Comparison of ENCODE assay signal across 31 cellular contexts in genomic region chr20:18795366-18795765, GRCh38. TPM values are rescaled to one million over a fixed set of nuclear protein-coding genes. Genes with fewer than 3 reads are reported as not detected.
DNase-seq lines count a peak whose midpoint lies in the region; ATAC-seq and TF ChIP-seq lines count a peak whose summit lies in the region.
"Had no signal": no experiment of that assay in that cellular context is flagged by ENCODE, and none has a peak within 500 bp of the region (broad histone marks: within the 10 kb centered on the region; RNA-seq: fewer than 3 reads in every experiment).

No MANE protein-coding gene starts in this region.

- no peak for ATAC-seq in gastrocnemius medialis
- ATAC-seq: HepG2; stimulated activated naive B cell treated with anti-CD40 and anti-IgM and Interleukin-4, amounts not matched to agents 10 μg/mL and 1 μg/mL and 100 μg/mL, for 72 hours had no signal

- peaks cover 3% of the 10 kb centered on the region for H3K36me3 Mint-ChIP-seq in activated naive CD4-positive, alpha-beta T cell treated with anti-CD3 and anti-CD28 coated beads, Interleukin-2, amount 10 ng/mL, durations not matched to agents 7 days and 5 days
- peaks cover 6% of the 10 kb centered on the region for H3K36me3 Mint-ChIP-seq in activated naive CD4-positive, alpha-beta T cell treated with anti-CD3 and anti-CD28 coated beads for 36 hours (ENCODE audit: low read depth)
- H3K36me3 Mint-ChIP-seq in endodermal cell (ENCODE audit: low read depth) (no peaks in the 10 kb centered on the region), progenitor cell of endocrine pancreas (ENCODE audit: insufficient read depth) (no peaks in the 10 kb centered on the region)
- H3K36me3 Mint-ChIP-seq in T-helper 2 cell treated with Interferon-gamma antibody and Interleukin-4, amounts not matched to agents 5 μg/mL and 100 μg/mL, for 36 hours (ENCODE audit: low read depth) = no peaks in the 10 kb centered on the region

- peak overlapping the region; percentile 84; the same call in 1 of the 2 replicates for H3K4me2 ChIP-seq in OCI-LY1 (ENCODE audit: low read length)

- H2AFZ ChIP-seq in OCI-LY1 (ENCODE audit: low read length) = no peak overlapping the region

- H3K27ac ChIP-seq in OCI-LY1 (ENCODE audit: low read depth, low read length, poor library complexity, severe bottlenecking) = no peak overlapping the region
- H3K27ac ChIP-seq in endodermal cell (ENCODE audit: low read depth, low read length) = no peak overlapping the region
- no peak overlapping the region for H3K27ac ChIP-seq in gastrocnemius medialis
- H3K27ac ChIP-seq: C4-2B, HL-60, testis had no signal

- CTCF ChIA-PET in activated naive CD4-positive, alpha-beta T cell treated with anti-CD3 and anti-CD28 coated beads, Interleukin-2, amount 10 ng/mL, durations not matched to agents 7 days and 5 days (lab: Charles Lee) = no interaction called here
- CTCF ChIA-PET in activated naive CD4-positive, alpha-beta T cell treated with anti-CD3 and anti-CD28 coated beads for 36 hours (lab: Charles Lee) = no interaction called here

- H3K27me3 ChIP-seq in OCI-LY1 (ENCODE audit: insufficient read depth, low read length) (no peaks in the 10 kb centered on the region), endodermal cell (ENCODE audit: control insufficient read depth, insufficient read depth, low read length, poor library complexity, severe bottlenecking) (peaks cover 30% of the 10 kb centered on the region), gastrocnemius medialis (no peaks in the 10 kb centered on the region)
- H3K27me3 ChIP-seq: testis, uterus had no signal

- intact Hi-C loops in activated naive CD4-positive, alpha-beta T cell treated with anti-CD3 and anti-CD28 coated beads for 36 hours (cut with micrococcal nuclease) = no loop called here
- intact Hi-C loops in gastrocnemius medialis (cut with DNase I; ENCODE audit: low total_unique reads) = loop anchor here (10.0 kb wide), 1 partner anchor 291 kb away; the partner anchor contains the start of gene SEC23B

- in situ Hi-C loops in gastrocnemius medialis (cut with MboI; ENCODE audit: low sequenced_read_pairs in 4 of 4) = loop anchor here in 3 of 4 donors (25.0 kb wide), 2 partner anchors 208 to 508 kb away; partner anchors contain the start of genes ZNF133 (in 3 of the 3) and DTD1 (in 1 of the 3)

- no peaks in the 10 kb centered on the region for H3K79me2 ChIP-seq in OCI-LY1 (ENCODE audit: insufficient read depth, low read length)

- H3F3A ChIP-seq in OCI-LY1 (ENCODE audit: insufficient read depth, low read length) = no peaks in the 10 kb centered on the region

- peaks cover 12% of the 10 kb centered on the region for H3K4me1 Mint-ChIP-seq in activated naive CD4-positive, alpha-beta T cell treated with anti-CD3 and anti-CD28 coated beads, Interleukin-2, amount 10 ng/mL, durations not matched to agents 7 days and 5 days
- peaks cover 12% of the 10 kb centered on the region for H3K4me1 Mint-ChIP-seq in activated naive CD4-positive, alpha-beta T cell treated with anti-CD3 and anti-CD28 coated beads for 36 hours (ENCODE audit: low read depth)
- peaks cover 7% of the 10 kb centered on the region for H3K4me1 Mint-ChIP-seq in endodermal cell
- peaks cover 3% of the 10 kb centered on the region for H3K4me1 Mint-ChIP-seq in progenitor cell of endocrine pancreas (ENCODE audit: low read depth)
- H3K4me1 Mint-ChIP-seq in T-helper 2 cell treated with Interferon-gamma antibody and Interleukin-4, amounts not matched to agents 5 μg/mL and 100 μg/mL, for 36 hours (ENCODE audit: low read depth) = peaks cover 11% of the 10 kb centered on the region

- 76 to 89% methylated on average over 3 to 4 of the region's 4 CpGs for WGBS in endodermal cell (ENCODE audit: insufficient coverage in 1 of 2, insufficient read length in 1 of 2), 2 experiments

- peak overlapping the region; percentile 19 for H3K27ac Mint-ChIP-seq in activated naive CD4-positive, alpha-beta T cell treated with anti-CD3 and anti-CD28 coated beads, Interleukin-2, amount 10 ng/mL, durations not matched to agents 7 days and 5 days
- H3K27ac Mint-ChIP-seq in activated naive CD4-positive, alpha-beta T cell treated with anti-CD3 and anti-CD28 coated beads for 36 hours = no peak overlapping the region
- H3K27ac Mint-ChIP-seq in endodermal cell = no peak overlapping the region
- no peak overlapping the region for H3K27ac Mint-ChIP-seq in progenitor cell of endocrine pancreas
- H3K27ac Mint-ChIP-seq in T-helper 2 cell treated with Interferon-gamma antibody and Interleukin-4, amounts not matched to agents 5 μg/mL and 100 μg/mL, for 36 hours = no peak overlapping the region

- TF ChIP-seq POLR2A in gastrocnemius medialis (IDR thresholded peaks at IDR 0.05) = no peak

- DNase-seq in activated naive CD4-positive, alpha-beta T cell treated with anti-CD3 and anti-CD28 coated beads, Interleukin-2, amount 10 ng/mL, durations not matched to agents 7 days and 5 days = no peak
- DNase-seq in activated naive CD4-positive, alpha-beta T cell treated with anti-CD3 and anti-CD28 coated beads for 36 hours = no peak
- no peak for DNase-seq in endodermal cell
- no peak for DNase-seq in progenitor cell of endocrine pancreas (ENCODE audit: low spot score, unreplicated experiment)
- no peak for DNase-seq in T-helper 2 cell treated with Interferon-gamma antibody and Interleukin-4, amounts not matched to agents 5 μg/mL and 100 μg/mL, for 36 hours (ENCODE audit: low spot score)
- no peak for DNase-seq in stimulated activated CD4-positive, alpha-beta T cell treated with anti-CD3 and anti-CD28 coated beads, Interleukin-1b, Interleukin-23, amount 100 ng/mL, for 48 hours
- no peak for DNase-seq in gastrocnemius medialis
- DNase-seq: activated CD4-positive, alpha-beta T cell treated with anti-CD3 and anti-CD28 coated beads for 4 hours; activated effector memory CD4-positive, alpha-beta T cell treated with anti-CD3 and anti-CD28 coated beads, Interleukin-2, amount 50 U/mL, for 16 hours; amniotic stem cell; DMS 273 treated with DMSO at 0.1 percent for 48 hours; kidney; NCI-H1048; NCI-H187 treated with DMSO at 0.1 percent for 48 hours; NCI-H526; retina; stimulated activated CD4-positive, alpha-beta T cell treated with anti-CD3 and anti-CD28 coated beads, Interleukin-4, amount 100 ng/mL, for 24 hours; stimulated activated naive B cell treated with anti-CD40 and anti-IgM and Interleukin-4, amounts not matched to agents 10 μg/mL and 1 μg/mL and 100 μg/mL, for 72 hours; testis; uterus had no signal

- H3K36me3 ChIP-seq in OCI-LY1 (ENCODE audit: insufficient read depth, low read length) (no peaks in the 10 kb centered on the region), endodermal cell (ENCODE audit: control insufficient read depth, insufficient read depth, low read length) (no peaks in the 10 kb centered on the region), gastrocnemius medialis (no peaks in the 10 kb centered on the region)
- H3K36me3 ChIP-seq: uterus had no signal

- TF ChIP-seq CTCF in OCI-LY1 (IDR thresholded peaks at IDR 0.05; ENCODE audit: low read length) (no peak), endodermal cell (conservative IDR thresholded peaks at IDR 0.05) (no peak), progenitor cell of endocrine pancreas (IDR thresholded peaks at IDR 0.05; ENCODE audit: unreplicated experiment) (no peak), gastrocnemius medialis (IDR thresholded peaks at IDR 0.05 in 4 of 5, conservative IDR thresholded peaks at IDR 0.05 in 1 of 5) (no peak)

- H3K4me3 ChIP-seq in OCI-LY1 (ENCODE audit: low read depth, low read length, poor library complexity, severe bottlenecking) (no peak overlapping the region), endodermal cell (ENCODE audit: low read length) (no peak overlapping the region), gastrocnemius medialis (peak overlapping the region in 1 of 4 donors; percentile 86)
- H3K4me3 ChIP-seq: testis, uterus had no signal

- H3K4me3 Mint-ChIP-seq in activated naive CD4-positive, alpha-beta T cell treated with anti-CD3 and anti-CD28 coated beads, Interleukin-2, amount 10 ng/mL, durations not matched to agents 7 days and 5 days = peak overlapping the region; percentile 91
- H3K4me3 Mint-ChIP-seq in activated naive CD4-positive, alpha-beta T cell treated with anti-CD3 and anti-CD28 coated beads for 36 hours = no peak overlapping the region
- H3K4me3 Mint-ChIP-seq in endodermal cell = peak overlapping the region; percentile 86
- peak overlapping the region; percentile 92 for H3K4me3 Mint-ChIP-seq in progenitor cell of endocrine pancreas (ENCODE audit: low read depth)
- no peak overlapping the region for H3K4me3 Mint-ChIP-seq in T-helper 2 cell treated with Interferon-gamma antibody and Interleukin-4, amounts not matched to agents 5 μg/mL and 100 μg/mL, for 36 hours

- H3K9me3 Mint-ChIP-seq in activated naive CD4-positive, alpha-beta T cell treated with anti-CD3 and anti-CD28 coated beads, Interleukin-2, amount 10 ng/mL, durations not matched to agents 7 days and 5 days = no peaks in the 10 kb centered on the region
- H3K9me3 Mint-ChIP-seq in activated naive CD4-positive, alpha-beta T cell treated with anti-CD3 and anti-CD28 coated beads for 36 hours = peaks cover 6% of the 10 kb centered on the region
- peaks cover 2% of the 10 kb centered on the region for H3K9me3 Mint-ChIP-seq in endodermal cell
- no peaks in the 10 kb centered on the region for H3K9me3 Mint-ChIP-seq in progenitor cell of endocrine pancreas (ENCODE audit: low read depth)
- peaks cover 10% of the 10 kb centered on the region for H3K9me3 Mint-ChIP-seq in T-helper 2 cell treated with Interferon-gamma antibody and Interleukin-4, amounts not matched to agents 5 μg/mL and 100 μg/mL, for 36 hours

- H4K20me1 ChIP-seq in OCI-LY1 (ENCODE audit: insufficient read depth, low read length) = no peaks in the 10 kb centered on the region

- H3K9me3 ChIP-seq in OCI-LY1 (ENCODE audit: low read length) (peaks cover 3% of the 10 kb centered on the region; the same call in 1 of the 2 replicates), endodermal cell (ENCODE audit: control insufficient read depth, low read length) (no peaks in the 10 kb centered on the region), gastrocnemius medialis (no peaks in the 10 kb centered on the region)
- H3K9me3 ChIP-seq: testis, uterus had no signal

- peaks cover 11% of the 10 kb centered on the region for H3K27me3 Mint-ChIP-seq in activated naive CD4-positive, alpha-beta T cell treated with anti-CD3 and anti-CD28 coated beads, Interleukin-2, amount 10 ng/mL, durations not matched to agents 7 days and 5 days
- H3K27me3 Mint-ChIP-seq in activated naive CD4-positive, alpha-beta T cell treated with anti-CD3 and anti-CD28 coated beads for 36 hours (ENCODE audit: low read depth) = peaks cover 3% of the 10 kb centered on the region
- H3K27me3 Mint-ChIP-seq in endodermal cell (ENCODE audit: insufficient read depth) = peaks cover 47% of the 10 kb centered on the region
- H3K27me3 Mint-ChIP-seq in progenitor cell of endocrine pancreas = peaks cover 47% of the 10 kb centered on the region
- H3K27me3 Mint-ChIP-seq in T-helper 2 cell treated with Interferon-gamma antibody and Interleukin-4, amounts not matched to agents 5 μg/mL and 100 μg/mL, for 36 hours (ENCODE audit: low read depth) = peaks cover under 1% of the 10 kb centered on the region

- H3K4me1 ChIP-seq in OCI-LY1 (ENCODE audit: insufficient read depth, low read length, severe bottlenecking) = peaks cover 13% of the 10 kb centered on the region
- no peaks in the 10 kb centered on the region for H3K4me1 ChIP-seq in endodermal cell (ENCODE audit: control insufficient read depth, insufficient read depth, low read length)
- peaks cover 17 to 18% of the 10 kb centered on the region in 2 donors for H3K4me1 ChIP-seq in gastrocnemius medialis
- H3K4me1 ChIP-seq: uterus had no signal

- no peaks in the 10 kb centered on the region for H3K9me2 ChIP-seq in OCI-LY1 (ENCODE audit: low read depth, low read length)

- H3K9ac ChIP-seq in OCI-LY1 (ENCODE audit: low read length) = no peak overlapping the region
- H3K9ac ChIP-seq in endodermal cell (ENCODE audit: extremely low read depth, low read length, poor library complexity, severe bottlenecking) = no peak overlapping the region

RNA-seq across cellular contexts. Expression of gene SCP2D1, which starts 18.2 kb away (rescaled TPM):
- total RNA-seq in activated naive CD4-positive, alpha-beta T cell treated with anti-CD3 and anti-CD28 coated beads for 36 hours = not detected
- total RNA-seq in endodermal cell (not detected), progenitor cell of endocrine pancreas (not detected in 2 replicates), gastrocnemius medialis (not detected)
- not detected for polyA plus RNA-seq in endodermal cell (2013, experiment 1 of 2)
- not detected for polyA plus RNA-seq in endodermal cell (2013, experiment 2 of 2)
- total RNA-seq: bronchial epithelial cell; glomerular endothelial cell; HepG2; kidney; lower leg skin; omental fat pad; RPMI7951; SK-MEL-5; T-helper 1 cell treated with Interleukin-12 subunit alpha and Interleukin-12 subunit beta and Interleukin-4 antibody, amounts not matched to agents 30 ng/mL and 1 ng/mL, for 36 hours; uterus had no signal
- polyA plus RNA-seq: HepG2 had no signal

Comparison
In these comparisons a context has a peak if more than half of its experiments do, and no peak if none do; other contexts are left out.
1. H3K4me3 Mint-ChIP-seq: peak in activated naive CD4-positive, alpha-beta T cell treated with anti-CD3 and anti-CD28 coated beads, Interleukin-2, amount 10 ng/mL, durations not matched to agents 7 days and 5 days (single experiment), endodermal cell (single experiment) and progenitor cell of endocrine pancreas (single experiment); none in activated naive CD4-positive, alpha-beta T cell treated with anti-CD3 and anti-CD28 coated beads for 36 hours (single experiment) and T-helper 2 cell treated with Interferon-gamma antibody and Interleukin-4, amounts not matched to agents 5 μg/mL and 100 μg/mL, for 36 hours (single experiment).